In the genomic region with DNA sequence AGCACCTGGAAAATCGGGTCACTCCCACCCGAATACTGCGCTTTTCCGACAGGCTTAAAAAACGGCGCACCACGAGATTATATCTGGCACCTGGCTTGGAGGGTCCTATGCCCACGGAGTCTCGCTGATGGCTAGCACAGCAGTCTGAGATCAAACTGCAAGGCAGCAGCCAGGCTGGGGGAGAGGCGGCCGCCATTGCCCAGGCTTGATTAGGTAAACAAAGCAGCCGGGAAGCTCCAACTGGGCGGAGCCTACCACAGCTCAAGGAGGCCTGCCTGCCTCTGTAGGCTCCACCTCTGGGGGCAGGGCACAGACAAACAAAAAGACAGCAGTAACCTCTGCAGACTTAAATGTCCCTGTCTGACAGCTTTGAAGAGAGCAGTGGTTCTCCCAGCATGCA, we compare ENCODE assay signal across 6 cellular contexts. TPM values are rescaled to one million over a fixed set of nuclear protein-coding genes. Genes with fewer than 3 reads are reported as not detected.
"Had no signal": no experiment of that assay in that cellular context is flagged by ENCODE, and none has a peak within 500 bp of the region (broad histone marks: within the 10 kb centered on the region; RNA-seq: fewer than 3 reads in every experiment).

No MANE protein-coding gene starts in this region.

RNA-seq across cellular contexts. Expression of gene ADAM21, which starts 23.5 kb away (rescaled TPM):
- total RNA-seq: neural crest cell, skeletal muscle tissue, stomach, temporal lobe, ureter, vagina had no signal
- polyA plus RNA-seq: stomach had no signal
